16 cellular contexts compared by ENCODE assay signal in genomic region chr2:28318023-28318422, GRCh38.
DNase-seq lines count a peak whose midpoint lies in the region; ATAC-seq and TF ChIP-seq lines count a peak whose summit lies in the region.
"Had no signal": no experiment of that assay in that cellular context is flagged by ENCODE, and none has a peak within 500 bp of the region (broad histone marks: within the 10 kb centered on the region; RNA-seq: fewer than 3 reads in every experiment).

No MANE protein-coding gene starts in this region.

- no peaks in the 10 kb centered on the region for H3K27me3 Mint-ChIP-seq in activated T-cell treated with anti-CD3 and anti-CD28 coated beads, Interleukin-2, amount 50 U/mL, for 72 hours (ENCODE audit: low read depth)
- no peaks in the 10 kb centered on the region for H3K27me3 Mint-ChIP-seq in activated T-cell treated with anti-CD3 and anti-CD28 coated beads, Interleukin-2, amount 50 U/mL, for 24 hours
- H3K27me3 Mint-ChIP-seq in T-helper 2 cell treated with Interferon-gamma antibody and Interleukin-4, amounts not matched to agents 5 μg/mL and 100 μg/mL, for 36 hours (ENCODE audit: low read depth), result no peaks in the 10 kb centered on the region
- H3K27me3 Mint-ChIP-seq: CD4-positive, alpha-beta memory T cell had no signal

- intact Hi-C loops in esophagus squamous epithelium (cut with DNase I) (no loop called here), gastrocnemius medialis (cut with DNase I; ENCODE audit: low total_unique reads) (loop anchor here (5.0 kb wide), 1 partner anchor 41 kb away; no protein-coding TSS in a partner anchor)

- peaks cover 16 to 86% (median 22%) of the 10 kb centered on the region in 3 donors for H3K4me1 ChIP-seq in esophagus squamous epithelium
- H3K4me1 ChIP-seq in gastrocnemius medialis, result peaks cover 30 to 37% of the 10 kb centered on the region in 2 donors
- H3K4me1 ChIP-seq in SJCRH30, result no peaks in the 10 kb centered on the region

- peak overlapping the region; percentile 58 for H3K27ac Mint-ChIP-seq in activated T-cell treated with anti-CD3 and anti-CD28 coated beads, Interleukin-2, amount 50 U/mL, for 72 hours
- no peak overlapping the region for H3K27ac Mint-ChIP-seq in activated T-cell treated with anti-CD3 and anti-CD28 coated beads, Interleukin-2, amount 50 U/mL, for 24 hours
- no peak overlapping the region for H3K27ac Mint-ChIP-seq in T-helper 2 cell treated with Interferon-gamma antibody and Interleukin-4, amounts not matched to agents 5 μg/mL and 100 μg/mL, for 36 hours

- TF ChIP-seq POLR2A in esophagus squamous epithelium (IDR thresholded peaks at IDR 0.05), result no peak
- no peak for TF ChIP-seq POLR2A in gastrocnemius medialis (IDR thresholded peaks at IDR 0.05)

- H3K4me3 Mint-ChIP-seq in activated T-cell treated with anti-CD3 and anti-CD28 coated beads, Interleukin-2, amount 50 U/mL, for 72 hours, result no peak overlapping the region
- H3K4me3 Mint-ChIP-seq in activated T-cell treated with anti-CD3 and anti-CD28 coated beads, Interleukin-2, amount 50 U/mL, for 24 hours, result no peak overlapping the region
- H3K4me3 Mint-ChIP-seq in T-helper 2 cell treated with Interferon-gamma antibody and Interleukin-4, amounts not matched to agents 5 μg/mL and 100 μg/mL, for 36 hours, result no peak overlapping the region
- H3K4me3 Mint-ChIP-seq: CD4-positive, alpha-beta memory T cell had no signal

- no peak for DNase-seq in activated T-cell treated with anti-CD3 and anti-CD28 coated beads, Interleukin-2, amount 50 U/mL, for 72 hours
- no peak for DNase-seq in activated T-cell treated with anti-CD3 and anti-CD28 coated beads, Interleukin-2, amount 50 U/mL, for 24 hours
- DNase-seq in esophagus squamous epithelium (lab: John Stamatoyannopoulos, UW) (no peak), gastrocnemius medialis (no peak), T1000 (lab: John Stamatoyannopoulos, UW) (no peak), SJCRH30 (no peak)
- DNase-seq in T-helper 2 cell treated with Interferon-gamma antibody and Interleukin-4, amounts not matched to agents 5 μg/mL and 100 μg/mL, for 36 hours (ENCODE audit: low spot score), result no peak
- DNase-seq: Calu3; CD4-positive, alpha-beta memory T cell; GM23248; NCI-H1436 treated with DMSO at 0.1 percent for 48 hours; NCI-H2029 treated with DMSO at 0.1 percent for 48 hours; NCI-H510A treated with DMSO at 0.1 percent for 48 hours had no signal

- ATAC-seq in activated T-cell treated with anti-CD3 and anti-CD28 coated beads, Interleukin-2, amount 50 U/mL, for 72 hours (replicated peaks in 1 of 2), result no peak
- ATAC-seq in gastrocnemius medialis (no peak), HG02852 (IDR thresholded peaks at IDR 0.05; ENCODE audit: unreplicated experiment) (no peak)
- ATAC-seq: HCT116 had no signal

- H3K9me3 Mint-ChIP-seq in activated T-cell treated with anti-CD3 and anti-CD28 coated beads, Interleukin-2, amount 50 U/mL, for 72 hours, result no peaks in the 10 kb centered on the region
- no peaks in the 10 kb centered on the region for H3K9me3 Mint-ChIP-seq in activated T-cell treated with anti-CD3 and anti-CD28 coated beads, Interleukin-2, amount 50 U/mL, for 24 hours
- no peaks in the 10 kb centered on the region for H3K9me3 Mint-ChIP-seq in T-helper 2 cell treated with Interferon-gamma antibody and Interleukin-4, amounts not matched to agents 5 μg/mL and 100 μg/mL, for 36 hours
- H3K9me3 Mint-ChIP-seq: CD4-positive, alpha-beta memory T cell had no signal

- H3K4me3 ChIP-seq in esophagus squamous epithelium (no peak overlapping the region), gastrocnemius medialis (no peak overlapping the region), SJCRH30 (no peak overlapping the region)
- H3K4me3 ChIP-seq: GM23248 had no signal

- in situ Hi-C loops in gastrocnemius medialis (cut with MboI; ENCODE audit: low sequenced_read_pairs in 4 of 4), result no loop called here

- no peak for TF ChIP-seq CTCF in esophagus squamous epithelium (IDR thresholded peaks at IDR 0.05)
- no peak for TF ChIP-seq CTCF in gastrocnemius medialis (IDR thresholded peaks at IDR 0.05 in 4 of 5, conservative IDR thresholded peaks at IDR 0.05 in 1 of 5)

- H3K27me3 ChIP-seq in esophagus squamous epithelium, result no peaks in the 10 kb centered on the region
- no peaks in the 10 kb centered on the region for H3K27me3 ChIP-seq in gastrocnemius medialis
- H3K27me3 ChIP-seq in SJCRH30, result no peaks in the 10 kb centered on the region

- H3K27ac ChIP-seq in esophagus squamous epithelium (peak overlapping the region; percentile 85 to 95 (median 91)), gastrocnemius medialis (peak overlapping the region in 3 of 4 donors; percentile 80 to 83 (median 81)), SJCRH30 (no peak overlapping the region)
- H3K27ac ChIP-seq: GM23248, KMS-11 had no signal

- WGBS in esophagus squamous epithelium, 2 donors, result 68 to 78% methylated on average over 5 of the region's 5 CpGs

- H3K9me3 ChIP-seq in esophagus squamous epithelium, result no peaks in the 10 kb centered on the region
- no peaks in the 10 kb centered on the region for H3K9me3 ChIP-seq in gastrocnemius medialis
- no peaks in the 10 kb centered on the region for H3K9me3 ChIP-seq in SJCRH30 (replicated peaks)

- peaks cover 7% of the 10 kb centered on the region for H3K4me1 Mint-ChIP-seq in activated T-cell treated with anti-CD3 and anti-CD28 coated beads, Interleukin-2, amount 50 U/mL, for 72 hours (ENCODE audit: low read depth)
- no peaks in the 10 kb centered on the region for H3K4me1 Mint-ChIP-seq in activated T-cell treated with anti-CD3 and anti-CD28 coated beads, Interleukin-2, amount 50 U/mL, for 24 hours (ENCODE audit: low read depth)
- H3K4me1 Mint-ChIP-seq in T-helper 2 cell treated with Interferon-gamma antibody and Interleukin-4, amounts not matched to agents 5 μg/mL and 100 μg/mL, for 36 hours (ENCODE audit: low read depth), result no peaks in the 10 kb centered on the region

- peaks cover 0 to 3% (median 0%) of the 10 kb centered on the region in 3 donors for H3K36me3 ChIP-seq in esophagus squamous epithelium
- no peaks in the 10 kb centered on the region for H3K36me3 ChIP-seq in gastrocnemius medialis
- H3K36me3 ChIP-seq in SJCRH30, result no peaks in the 10 kb centered on the region

- H3K36me3 Mint-ChIP-seq in activated T-cell treated with anti-CD3 and anti-CD28 coated beads, Interleukin-2, amount 50 U/mL, for 72 hours (ENCODE audit: insufficient read depth in 2 of 2), result peaks cover 0 to 2% of the 10 kb centered on the region in 2 donors
- H3K36me3 Mint-ChIP-seq in activated T-cell treated with anti-CD3 and anti-CD28 coated beads, Interleukin-2, amount 50 U/mL, for 24 hours (ENCODE audit: low read depth), result no peaks in the 10 kb centered on the region
- no peaks in the 10 kb centered on the region for H3K36me3 Mint-ChIP-seq in T-helper 2 cell treated with Interferon-gamma antibody and Interleukin-4, amounts not matched to agents 5 μg/mL and 100 μg/mL, for 36 hours (ENCODE audit: low read depth)
